Comparison of ENCODE assay signal across 8 cellular contexts in the genomic region with DNA sequence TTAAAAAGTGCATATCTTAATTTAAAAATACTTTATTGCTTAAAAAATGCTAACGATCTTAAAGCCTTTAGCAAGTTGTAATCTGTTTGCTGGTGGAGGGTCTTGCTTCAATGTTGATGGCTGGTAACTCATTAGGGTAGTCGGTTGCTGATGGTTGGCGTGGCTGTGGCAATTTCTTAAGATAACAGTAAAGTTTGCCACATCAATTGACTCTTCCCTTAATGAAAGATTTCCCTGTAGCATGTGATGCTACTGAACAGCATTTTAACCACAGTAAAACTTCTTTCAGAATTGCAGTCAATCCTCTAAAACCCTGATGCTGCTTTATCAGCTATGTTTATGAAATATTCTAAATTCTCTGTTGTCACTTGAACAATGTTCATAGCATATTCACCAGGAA.
"Had no signal": no experiment of that assay in that cellular context is flagged by ENCODE, and none has a peak within 500 bp of the region (broad histone marks: within the 10 kb centered on the region; RNA-seq: fewer than 3 reads in every experiment).

No MANE protein-coding gene starts in this region.

- FAIRE-seq: G401.6, GM12878, GM12891, GM12892, GM18507, GM19239 had no signal

- DNase-seq: GDM1, GF-D8 had no signal

- H3K4me3 ChIP-seq: GM12878 had no signal
